In the genomic region with DNA sequence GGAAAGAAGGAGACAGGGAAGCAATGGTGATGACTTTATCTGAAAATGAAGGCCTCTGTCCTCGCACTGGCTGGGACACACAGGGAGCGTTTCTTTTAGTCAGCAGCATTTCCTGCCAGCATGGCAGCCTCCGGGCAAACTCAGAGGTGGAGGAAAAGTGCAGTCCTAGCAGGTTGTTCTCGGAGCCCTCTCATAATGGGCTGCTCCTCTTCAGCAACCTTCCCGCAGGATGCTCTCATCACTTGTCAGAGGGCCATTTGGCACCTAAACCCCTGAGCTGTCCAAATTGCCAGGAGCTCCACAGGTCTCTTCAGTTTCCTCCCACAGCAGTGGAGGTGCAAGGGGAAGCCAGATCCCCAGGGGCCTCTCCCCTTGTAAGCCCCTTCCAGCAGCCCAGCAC, we compare ENCODE assay signal across 15 cellular contexts. TPM values are rescaled to one million over a fixed set of nuclear protein-coding genes. Genes with fewer than 3 reads are reported as not detected.
A peak's percentile ranks its signal among the peaks of the same experiment; 100 is the strongest.
DNase-seq lines count a peak whose midpoint lies in the region; ATAC-seq and TF ChIP-seq lines count a peak whose summit lies in the region.
"Had no signal": no experiment of that assay in that cellular context is flagged by ENCODE, and none has a peak within 500 bp of the region (broad histone marks: within the 10 kb centered on the region; RNA-seq: fewer than 3 reads in every experiment).

No MANE protein-coding gene starts in this region.

- in situ Hi-C loops in G401 (cut with HindIII; ENCODE audit: low sequenced_read_pairs): no loop called here

- H3K27ac Mint-ChIP-seq in CD4-positive, CD25-positive, alpha-beta regulatory T cell: no peak overlapping the region
- H3K27ac Mint-ChIP-seq in activated CD8-positive, alpha-beta T cell treated with anti-CD3 and anti-CD28 coated beads, Interleukin-2, amount 10 ng/mL, durations not matched to agents 7 days and 5 days: no peak overlapping the region
- H3K27ac Mint-ChIP-seq: activated naive CD4-positive, alpha-beta T cell treated with anti-CD3 and anti-CD28 coated beads, Interleukin-2, amount 50 U/mL, for 24 hours; natural killer cell had no signal

- peak in 1 of 3 donors; percentile 34 for DNase-seq in CD4-positive, CD25-positive, alpha-beta regulatory T cell
- DNase-seq in G401 (ENCODE audit: low spot score) (peak; percentile 92), medulla oblongata (ENCODE audit: extremely low spot score) (peak; percentile 33), NCI-H128 (lab: John Stamatoyannopoulos, UW; ENCODE audit: unreplicated experiment) (no peak), thyroid gland (no peak), AG20443 (ENCODE audit: low spot score) (no peak)
- no peak for DNase-seq in activated CD8-positive, alpha-beta T cell treated with anti-CD3 and anti-CD28 coated beads, Interleukin-2, amount 10 ng/mL, durations not matched to agents 7 days and 5 days
- DNase-seq: activated CD8-positive, alpha-beta memory T cell treated with anti-CD3 and anti-CD28 coated beads for 24 hours; left cardiac atrium; natural killer cell; NCI-H345; PC-9 had no signal

- H3K4me1 ChIP-seq in CD4-positive, CD25-positive, alpha-beta regulatory T cell (ENCODE audit: control insufficient read depth, insufficient read depth, low read length, poor library complexity, severe bottlenecking): peaks cover 77% of the 10 kb centered on the region
- peaks cover 0 to 8% of the 10 kb centered on the region in 2 donors for H3K4me1 ChIP-seq in thyroid gland

- H3K27ac ChIP-seq in CD4-positive, CD25-positive, alpha-beta regulatory T cell (ENCODE audit: insufficient read depth, low read length, poor library complexity, severe bottlenecking): no peak overlapping the region
- no peak overlapping the region for H3K27ac ChIP-seq in thyroid gland
- H3K27ac ChIP-seq: PC-9 had no signal

- no peaks in the 10 kb centered on the region for H3K27me3 Mint-ChIP-seq in CD4-positive, CD25-positive, alpha-beta regulatory T cell
- H3K27me3 Mint-ChIP-seq in activated CD8-positive, alpha-beta T cell treated with anti-CD3 and anti-CD28 coated beads, Interleukin-2, amount 10 ng/mL, durations not matched to agents 7 days and 5 days (ENCODE audit: low read depth): no peaks in the 10 kb centered on the region
- H3K27me3 Mint-ChIP-seq: activated naive CD4-positive, alpha-beta T cell treated with anti-CD3 and anti-CD28 coated beads, Interleukin-2, amount 50 U/mL, for 24 hours; central memory CD8-positive, alpha-beta T cell had no signal

- no peaks in the 10 kb centered on the region for H3K9me3 ChIP-seq in CD4-positive, CD25-positive, alpha-beta regulatory T cell (ENCODE audit: control insufficient read depth in 2 of 2, low read length in 2 of 2)
- no peaks in the 10 kb centered on the region for H3K9me3 ChIP-seq in thyroid gland
- H3K9me3 ChIP-seq: HAP-1 had no signal

- POLR2A ChIA-PET in activated CD8-positive, alpha-beta T cell treated with anti-CD3 and anti-CD28 coated beads, Interleukin-2, amount 10 ng/mL, durations not matched to agents 7 days and 5 days (lab: Charles Lee): no interaction called here

- no peaks in the 10 kb centered on the region for H3K36me3 ChIP-seq in CD4-positive, CD25-positive, alpha-beta regulatory T cell (ENCODE audit: control insufficient read depth, insufficient read depth, low read length)
- no peaks in the 10 kb centered on the region for H3K36me3 ChIP-seq in thyroid gland
- H3K36me3 ChIP-seq: HAP-1 had no signal

- no peak for TF ChIP-seq CTCF in thyroid gland (IDR thresholded peaks at IDR 0.05)

- H3K4me1 Mint-ChIP-seq in CD4-positive, CD25-positive, alpha-beta regulatory T cell: peaks cover 24 to 45% (median 35%) of the 10 kb centered on the region in 4 donors
- H3K4me1 Mint-ChIP-seq in activated CD8-positive, alpha-beta T cell treated with anti-CD3 and anti-CD28 coated beads, Interleukin-2, amount 10 ng/mL, durations not matched to agents 7 days and 5 days (ENCODE audit: low read depth): peaks cover 40% of the 10 kb centered on the region

- H3K4me3 Mint-ChIP-seq in CD4-positive, CD25-positive, alpha-beta regulatory T cell: no peak overlapping the region
- H3K4me3 Mint-ChIP-seq in activated CD8-positive, alpha-beta T cell treated with anti-CD3 and anti-CD28 coated beads, Interleukin-2, amount 10 ng/mL, durations not matched to agents 7 days and 5 days: no peak overlapping the region
- H3K4me3 Mint-ChIP-seq: activated naive CD4-positive, alpha-beta T cell treated with anti-CD3 and anti-CD28 coated beads, Interleukin-2, amount 50 U/mL, for 24 hours; central memory CD8-positive, alpha-beta T cell; natural killer cell had no signal

- intact Hi-C loops in thyroid gland (cut with DNase I): no loop called here

- peaks cover 0 to 1% (median 0%) of the 10 kb centered on the region in 7 donors for H3K9me3 Mint-ChIP-seq in CD4-positive, CD25-positive, alpha-beta regulatory T cell
- no peaks in the 10 kb centered on the region for H3K9me3 Mint-ChIP-seq in activated CD8-positive, alpha-beta T cell treated with anti-CD3 and anti-CD28 coated beads, Interleukin-2, amount 10 ng/mL, durations not matched to agents 7 days and 5 days (ENCODE audit: insufficient read depth)
- H3K9me3 Mint-ChIP-seq: activated naive CD4-positive, alpha-beta T cell treated with anti-CD3 and anti-CD28 coated beads, Interleukin-2, amount 50 U/mL, for 24 hours; central memory CD8-positive, alpha-beta T cell; natural killer cell had no signal

- H3K27me3 ChIP-seq in CD4-positive, CD25-positive, alpha-beta regulatory T cell (ENCODE audit: control insufficient read depth, insufficient read depth, low read length): no peaks in the 10 kb centered on the region
- H3K27me3 ChIP-seq in thyroid gland: no peaks in the 10 kb centered on the region

- TF ChIP-seq POLR2A in thyroid gland (IDR thresholded peaks at IDR 0.05): no peak

- peak overlapping the region; percentile 45 for H3K4me3 ChIP-seq in CD4-positive, CD25-positive, alpha-beta regulatory T cell (ENCODE audit: low read depth, low read length)
- H3K4me3 ChIP-seq in thyroid gland (replicated peaks in 1 of 3): no peak overlapping the region
- H3K4me3 ChIP-seq: HAP-1, PC-9 had no signal

- CTCF ChIA-PET in activated CD8-positive, alpha-beta T cell treated with anti-CD3 and anti-CD28 coated beads, Interleukin-2, amount 10 ng/mL, durations not matched to agents 7 days and 5 days (lab: Charles Lee): no interaction called here

- H3K36me3 Mint-ChIP-seq in CD4-positive, CD25-positive, alpha-beta regulatory T cell: peaks cover 11% of the 10 kb centered on the region
- H3K36me3 Mint-ChIP-seq in activated CD8-positive, alpha-beta T cell treated with anti-CD3 and anti-CD28 coated beads, Interleukin-2, amount 10 ng/mL, durations not matched to agents 7 days and 5 days (ENCODE audit: low read depth): peaks cover 25% of the 10 kb centered on the region
- H3K36me3 Mint-ChIP-seq: natural killer cell had no signal

- WGBS in thyroid gland, 2 donors: 71 to 85% methylated on average over 5 of the region's 5 CpGs

- peak; percentile 47 to 53 for ATAC-seq in CD4-positive, CD25-positive, alpha-beta regulatory T cell (ENCODE audit: low read depth in 2 of 2)
- ATAC-seq in activated CD8-positive, alpha-beta T cell treated with anti-CD3 and anti-CD28 coated beads, Interleukin-2, amount 10 ng/mL, durations not matched to agents 7 days and 5 days: peak; percentile 32

RNA-seq across cellular contexts. Expression of gene STK39, which starts 6.2 kb away (rescaled TPM):
- 27.2 TPM for total RNA-seq in CD4-positive, CD25-positive, alpha-beta regulatory T cell
- polyA plus RNA-seq in CD4-positive, CD25-positive, alpha-beta regulatory T cell: 10 to 100 TPM in 1 of 4 donors, 1 to 10 TPM in 3; 4.4 to 12.1 (median 7.0) TPM
- total RNA-seq in G401 (2014; rRNA removed; shearing (Covaris generic)): 0.68 TPM in 1 of 2 replicates, not detected in the other
- total RNA-seq in activated CD8-positive, alpha-beta T cell treated with anti-CD3 and anti-CD28 coated beads, Interleukin-2, amount 10 ng/mL, durations not matched to agents 7 days and 5 days: 10 to 100 TPM; 33.4 to 34.8 TPM
- total RNA-seq in thyroid gland: 1 to 10 TPM; 6.4 to 9.0 (median 6.7) TPM

Comparison
In these comparisons a context has a peak if more than half of its experiments do, and no peak if none do; other contexts are left out.
1. DNase-seq: peak in G401 (single experiment) and medulla oblongata (single experiment); none in activated CD8-positive, alpha-beta T cell treated with anti-CD3 and anti-CD28 coated beads, Interleukin-2, amount 10 ng/mL, durations not matched to agents 7 days and 5 days (single experiment), NCI-H128 (single experiment), thyroid gland (0 of 2) and AG20443 (single experiment).